In the genomic region with DNA sequence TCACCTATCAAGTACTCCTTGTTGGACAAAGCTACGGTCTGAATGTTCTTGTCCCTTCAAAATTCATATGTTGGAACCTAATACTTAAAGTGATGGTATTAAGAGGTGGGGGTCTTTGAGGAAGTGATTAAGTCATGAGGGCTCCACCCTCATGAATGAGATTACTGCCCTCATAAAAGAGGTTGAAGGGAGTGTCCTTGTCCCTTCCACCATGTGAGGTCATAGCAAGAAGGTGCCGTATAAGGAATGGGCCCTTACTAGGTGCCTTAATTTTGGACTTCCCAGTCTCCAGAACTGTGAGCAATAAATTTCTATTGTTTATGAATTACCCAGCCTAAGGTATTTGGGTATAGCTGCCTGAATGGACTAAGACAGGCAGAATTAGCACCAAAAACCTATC, we compare ENCODE assay signal across 27 cellular contexts.
DNase-seq lines count a peak whose midpoint lies in the region; ATAC-seq, FAIRE-seq and TF ChIP-seq lines count a peak whose summit lies in the region.
"Had no signal": no experiment of that assay in that cellular context is flagged by ENCODE, and none has a peak within 500 bp of the region (broad histone marks: within the 10 kb centered on the region; RNA-seq: fewer than 3 reads in every experiment).

No MANE protein-coding gene starts in this region.

- no peak overlapping the region for H2AFZ ChIP-seq in K562 (ENCODE audit: low read depth, low read length)

- CTCF ChIA-PET in K562 (lab: Yijun Ruan, JAX; ENCODE audit: low intra/inter-chr PET ratio) = no interaction called here

- intact Hi-C loops in K562 (cut with micrococcal nuclease) (no loop called here), mucosa of descending colon (cut with DNase I, micrococcal nuclease) (no loop called here), thyroid gland (cut with DNase I) (no loop called here)

- H3K4me1 ChIP-seq in K562 (replicated peaks in 1 of 2; ENCODE audit: control insufficient read depth in 2 of 2, insufficient read depth in 2 of 2, low read length in 2 of 2) = peaks cover 10 to 14% of the 10 kb centered on the region in 2 experiments; a peak in 4 of 5 replicates
- H3K4me1 ChIP-seq in mucosa of descending colon (ENCODE audit: low read depth) = no peaks in the 10 kb centered on the region
- H3K4me1 ChIP-seq in thyroid gland = peaks cover 11 to 19% of the 10 kb centered on the region in 2 donors

- in situ Hi-C loops in K562 (cut with MboI) = no loop called here

- TF ChIP-seq POLR2A in NB4 (IDR thresholded peaks at IDR 0.05; ENCODE audit: extremely low read depth, insufficient read length) = no peak
- no peak for TF ChIP-seq POLR2A in K562 (conservative IDR thresholded peaks at IDR 0.05)
- no peak for TF ChIP-seq POLR2A in thyroid gland (IDR thresholded peaks at IDR 0.05)

- H3K27ac ChIP-seq in HL-60 (replicated peaks) (peak overlapping the region; percentile 86), K562 (ENCODE audit: extremely low read depth, low read depth, low read length) (no peak overlapping the region), thyroid gland (no peak overlapping the region)
- H3K27ac ChIP-seq: BLaER1 had no signal

- H3K9me1 ChIP-seq in K562 (ENCODE audit: control insufficient read depth, insufficient read depth, low read length) = no peaks in the 10 kb centered on the region

- H3K4me2 ChIP-seq in K562 (ENCODE audit: insufficient read depth, low read length) = no peak overlapping the region
- H3K4me2 ChIP-seq: BLaER1 had no signal

- H3K9me3 ChIP-seq in K562 (replicated peaks; ENCODE audit: control insufficient read depth, insufficient read depth, low read depth, low read length) (no peaks in the 10 kb centered on the region), mucosa of descending colon (no peaks in the 10 kb centered on the region), thyroid gland (no peaks in the 10 kb centered on the region)
- H3K9me3 ChIP-seq: BE2C, BLaER1 had no signal

- 86% methylated on average over 2 of the region's 2 CpGs for WGBS in K562 (ENCODE audit: insufficient coverage, low coverage, missing lambda C conversion rate)
- 97 to 100% methylated on average over 2 of the region's 2 CpGs for WGBS in thyroid gland, 2 donors

- no peak for FAIRE-seq in K562 (lab: Jason Lieb, UNC)
- FAIRE-seq: A204.1, GM12878, GM18507 had no signal

- H3K36me3 ChIP-seq in K562 (ENCODE audit: control insufficient read depth, insufficient read depth, low read length) = no peaks in the 10 kb centered on the region
- H3K36me3 ChIP-seq in mucosa of descending colon (ENCODE audit: low read depth) = no peaks in the 10 kb centered on the region
- no peaks in the 10 kb centered on the region for H3K36me3 ChIP-seq in thyroid gland
- H3K36me3 ChIP-seq: BE2C, BLaER1 had no signal

- H3K27me3 ChIP-seq in HL-60 (ENCODE audit: insufficient read depth, poor library complexity, severe bottlenecking) (no peaks in the 10 kb centered on the region), K562 (ENCODE audit: control insufficient read depth in 2 of 2, insufficient read depth in 2 of 2, low read length in 2 of 2) (no peaks in the 10 kb centered on the region), thyroid gland (no peaks in the 10 kb centered on the region)
- H3K27me3 ChIP-seq: BE2C, BLaER1 had no signal

- no peak for TF ChIP-seq CTCF in HL-60 (IDR thresholded peaks at IDR 0.05; ENCODE audit: insufficient read depth, low read length)
- no peak for TF ChIP-seq CTCF in NB4 (IDR thresholded peaks at IDR 0.05; ENCODE audit: low read depth, low read length)
- TF ChIP-seq CTCF in K562 (IDR thresholded peaks at IDR 0.05 in 2 of 3, conservative IDR thresholded peaks at IDR 0.05 in 1 of 3; ENCODE audit: insufficient read depth in 2 of 3, low read depth in 1 of 3, low read length in 3 of 3) = no peak
- TF ChIP-seq CTCF in mucosa of descending colon (IDR thresholded peaks at IDR 0.05) = no peak
- no peak for TF ChIP-seq CTCF in thyroid gland (IDR thresholded peaks at IDR 0.05)

- TF ChIP-seq RAD21 in K562 (CRISPR knock-in tag; conservative IDR thresholded peaks at IDR 0.05 in 1 of 2, IDR thresholded peaks at IDR 0.05 in 1 of 2) = no peak

- H4K20me1 ChIP-seq in K562 (replicated peaks; ENCODE audit: control insufficient read depth, insufficient read depth, low read length) = no peaks in the 10 kb centered on the region
- H4K20me1 ChIP-seq: BLaER1 had no signal

- H3K4me3 ChIP-seq in HL-60 (replicated peaks; ENCODE audit: insufficient read depth, low read length) (no peak overlapping the region), NB4 (ENCODE audit: low read depth, low read length) (no peak overlapping the region), K562 (no peak overlapping the region), mucosa of descending colon (no peak overlapping the region), thyroid gland (replicated peaks in 1 of 3) (no peak overlapping the region)
- H3K4me3 ChIP-seq: BLaER1, GM12878 had no signal

- no peaks in the 10 kb centered on the region for H3K79me2 ChIP-seq in K562 (ENCODE audit: control insufficient read depth, insufficient read depth, low read length)

- H3K9ac ChIP-seq in K562 (ENCODE audit: insufficient read depth in 1 of 2, low read depth in 2 of 2, low read length in 2 of 2) = no peak overlapping the region
- H3K9ac ChIP-seq: BLaER1 had no signal

- DNase-seq in HL-60 (ENCODE audit: low read depth in 1 of 2, low spot score in 1 of 2) = no peak
- DNase-seq in NB4 (ENCODE audit: low read depth) = peak; percentile 21
- no peak for DNase-seq in K562 (ENCODE audit: extremely low read depth in 1 of 4, low spot score in 3 of 4)
- no peak for DNase-seq in mucosa of descending colon
- DNase-seq in SK-N-DZ (ENCODE audit: low spot score) = no peak
- DNase-seq in NCI-H1092 (lab: John Stamatoyannopoulos, UW) = no peak
- DNase-seq in thyroid gland = no peak
- no peak for DNase-seq in NCI-H187 (lab: John Stamatoyannopoulos, UW)
- DNase-seq: 8988T; ACHN; BE2C; C1 segment of cervical spinal cord; CD4-positive, alpha-beta memory T cell; CD4-positive, CD25-positive, alpha-beta regulatory T cell; CD8-positive, alpha-beta memory T cell; COR-L47; DMS 273 treated with DMSO at 0.1 percent for 48 hours; DMS153; DMS53; DMS79; DND-41; EL; GDM1 had no signal

- POLR2A ChIA-PET in K562 (lab: Yijun Ruan, JAX) = interaction anchor here (0.9 kb wide), 1 partner anchor 16 kb away, joined by 3 read pairs; no protein-coding TSS in a partner anchor

- ATAC-seq in K562 = no peak
- peak; percentile 53 for ATAC-seq in mucosa of descending colon
- ATAC-seq: GM12878 had no signal

- TF ChIP-seq EP300 in K562 (IDR thresholded peaks at IDR 0.05; ENCODE audit: low read length) = no peak

- no TSS peak for BruUV-seq in K562 (replicated peaks; lab: Mats Ljungman, UMichigan)

TF ChIP-seq in K562, 482 proteins besides CTCF, POLR2A, EP300 and RAD21:
- no peak for TF ChIP-seq RNF2 (IDR thresholded peaks at IDR 0.05)
- TF ChIP-seq, protein P1, sequence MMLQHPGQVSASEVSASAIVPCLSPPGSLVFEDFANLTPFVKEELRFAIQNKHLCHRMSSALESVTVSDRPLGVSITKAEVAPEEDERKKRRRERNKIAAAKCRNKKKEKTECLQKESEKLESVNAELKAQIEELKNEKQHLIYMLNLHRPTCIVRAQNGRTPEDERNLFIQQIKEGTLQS (IDR thresholded peaks at IDR 0.05) = peak; percentile 5; the same call in 1 of the 2 replicates
- TF ChIP-seq, protein P1 (CRISPR knock-in tag; conservative IDR thresholded peaks at IDR 0.05) = no peak
